Comparison of ENCODE assay signal across 24 cellular contexts in genomic region chr12:99822273-99822672, GRCh38.
"Had no signal": no experiment of that assay in that cellular context is flagged by ENCODE, and none has a peak within 500 bp of the region (broad histone marks: within the 10 kb centered on the region; RNA-seq: fewer than 3 reads in every experiment).

No MANE protein-coding gene starts in this region.

- DNase-seq: IMR-90, Karpas-422, KG1, MG63, NCI-H1092 treated with DMSO at 0.1 percent for 48 hours, NCI-H1436, NCI-H187, NCI-H2029, NCI-H2081 treated with DMSO at 0.1 percent for 48 hours, NCI-H2171, NCI-H226, NCI-H446, NCI-H510A, NCI-H524 treated with DMSO at 0.1 percent for 48 hours, NCI-H69, NCI-H774, PC-9, Peyer's patch, SHP77 treated with DMSO at 0.1 percent for 48 hours, SJCRH30, T-helper 1 cell had no signal

- H3K36me3 ChIP-seq: MG63, Peyer's patch, SJCRH30 had no signal

- H3K4me2 ChIP-seq: PC-9 had no signal

- H3K4me3 ChIP-seq: MG63, PC-9, Peyer's patch, SJCRH30 had no signal

- H3K27me3 ChIP-seq: MG63, Peyer's patch, SJCRH30 had no signal

- H2AFZ ChIP-seq: PC-9 had no signal

- H3K27ac ChIP-seq: PC-9, Peyer's patch, SJCRH30 had no signal

- H3K9me3 ChIP-seq: MG63, Peyer's patch, SJCRH30 had no signal

- ATAC-seq: HepG2, Right ventricle myocardium inferior, SK-N-SH treated with all-trans-retinoic acid at 6 μM for 48 hours had no signal

- H3K4me1 ChIP-seq: Peyer's patch, SJCRH30 had no signal
